Comparison of ENCODE assay signal across 8 cellular contexts in genomic region chr11:9574806-9575530, GRCh38. TPM values are rescaled to one million over a fixed set of nuclear protein-coding genes. Genes with fewer than 3 reads are reported as not detected.
DNase-seq lines count a peak whose midpoint lies in the region; ATAC-seq and TF ChIP-seq lines count a peak whose summit lies in the region.

No MANE protein-coding gene starts in this region.

- H3K27me3 ChIP-seq in MM.1S (replicated peaks; ENCODE audit: insufficient read depth, low read length) (no peaks in the 10 kb centered on the region), duodenal mucosa (ENCODE audit: control insufficient read depth in 1 of 2, insufficient read depth in 2 of 2, low read length in 2 of 2) (no peaks in the 10 kb centered on the region), lower lobe of right lung (ENCODE audit: low read depth) (no peaks in the 10 kb centered on the region), tibial nerve (no peaks in the 10 kb centered on the region)

- TF ChIP-seq POLR2A in tibial nerve (IDR thresholded peaks at IDR 0.05) = peak in 1 of 2 donors; percentile 47

- H4K20me1 ChIP-seq in MM.1S (ENCODE audit: insufficient read depth, low read length) = peaks cover 8% of the 10 kb centered on the region; the same call in 1 of the 2 replicates

- H3K4me2 ChIP-seq in MM.1S (ENCODE audit: low read depth, low read length) = peak overlapping the region; percentile 85

- peak overlapping the region; percentile 22 for H2AFZ ChIP-seq in MM.1S (ENCODE audit: low read length)

- TF ChIP-seq CTCF in MM.1S (IDR thresholded peaks at IDR 0.05; ENCODE audit: low read length) (no peak), lower lobe of right lung (IDR thresholded peaks at IDR 0.05) (no peak), tibial nerve (IDR thresholded peaks at IDR 0.05) (no peak)

- H3K4me1 ChIP-seq in MM.1S (ENCODE audit: low read length) (peaks cover 27% of the 10 kb centered on the region), duodenal mucosa (ENCODE audit: control insufficient read depth in 1 of 2, insufficient read depth in 2 of 2, low read length in 2 of 2) (peaks cover 21 to 24% of the 10 kb centered on the region in 2 donors), lower lobe of right lung (peaks cover 30% of the 10 kb centered on the region), tibial nerve (peaks cover 0 to 47% (median 19%) of the 10 kb centered on the region in 4 donors)

- H3K27ac ChIP-seq in MM.1S (ENCODE audit: low read length) (peak overlapping the region; percentile 51; the same call in 1 of the 2 replicates), duodenal mucosa (ENCODE audit: low read depth, low read length) (peak overlapping the region; percentile 78), lower lobe of right lung (peak overlapping the region; percentile 97), tibial nerve (peak overlapping the region; percentile 63 to 96 (median 94))

- H3K9ac ChIP-seq in MM.1S (ENCODE audit: low read length) (peak overlapping the region; percentile 79), duodenal mucosa (ENCODE audit: low read depth in 1 of 2, low read length in 2 of 2) (peak overlapping the region; percentile 85 to 99)

- H3K4me3 ChIP-seq in MM.1S (ENCODE audit: low read length) = peak overlapping the region; percentile 81
- peak overlapping the region; percentile 71 to 83 for H3K4me3 ChIP-seq in duodenal mucosa (ENCODE audit: low read depth in 1 of 2, low read length in 2 of 2)
- peak overlapping the region; percentile 81 for H3K4me3 ChIP-seq in lower lobe of right lung
- H3K4me3 ChIP-seq in tibial nerve = peak overlapping the region; percentile 53 to 95 (median 64)

- no peaks in the 10 kb centered on the region for H3K9me2 ChIP-seq in MM.1S (replicated peaks; ENCODE audit: insufficient read depth, low read length)

- peak in 1 of 2 donors; percentile 81 for TF ChIP-seq EP300 in tibial nerve (IDR thresholded peaks at IDR 0.05)

- WGBS in tibial nerve, 2 donors = 1 to 3% methylated on average over 33 to 34 of the region's 34 CpGs

- intact Hi-C loops in lower lobe of right lung (cut with DNase I) = no loop called here

- H3K36me3 ChIP-seq in MM.1S (replicated peaks; ENCODE audit: insufficient read depth, low read length) (peaks cover 11% of the 10 kb centered on the region; the same call in 1 of the 2 replicates), duodenal mucosa (ENCODE audit: control insufficient read depth in 1 of 2, insufficient read depth in 2 of 2, low read length in 2 of 2) (peaks cover 0 to 6% of the 10 kb centered on the region in 2 donors), lower lobe of right lung (no peaks in the 10 kb centered on the region), tibial nerve (no peaks in the 10 kb centered on the region)

- peaks cover 36% of the 10 kb centered on the region for H3F3A ChIP-seq in MM.1S (ENCODE audit: insufficient read depth, low read length)

- H3K9me3 ChIP-seq in MM.1S (replicated peaks; ENCODE audit: insufficient read depth, low read length) (no peaks in the 10 kb centered on the region), duodenal mucosa (ENCODE audit: control insufficient read depth in 1 of 2, low read length in 2 of 2) (no peaks in the 10 kb centered on the region), lower lobe of right lung (no peaks in the 10 kb centered on the region), tibial nerve (no peaks in the 10 kb centered on the region)

- peak; percentile 25 for DNase-seq in NK-92 treated with Interleukin-12 subunit alpha and Interleukin-12 subunit beta, amount 100 ng/mL, for 24 hours (lab: John Stamatoyannopoulos, UW)
- DNase-seq in NK-92 (lab: John Stamatoyannopoulos, UW; ENCODE audit: unreplicated experiment) (no peak), MM.1S (peak; percentile 43), T-helper 1 cell (peak in 3 of 5 donors; percentile 6 to 26 (median 8)), lower lobe of right lung (no peak), tibial nerve (ENCODE audit: low spot score in 2 of 2) (peak; percentile 20 to 62), cerebellar nuclear complex (lab: John Stamatoyannopoulos, UW) (no peak)

- peak; percentile 24 to 52 for ATAC-seq in lower lobe of right lung

- H3K79me2 ChIP-seq in MM.1S (ENCODE audit: low read length) = peaks cover 59% of the 10 kb centered on the region

RNA-seq across cellular contexts. Expression of gene WEE1, which starts 1.5 kb away (rescaled TPM):
- 12.4 TPM for total RNA-seq in lower lobe of right lung
- total RNA-seq in tibial nerve = 10 to 100 TPM; 19.2 to 32.4 (median 22.2) TPM

Comparison
In these comparisons a context has a peak if more than half of its experiments do, and no peak if none do; other contexts are left out.
1. DNase-seq: peak in NK-92 treated with Interleukin-12 subunit alpha and Interleukin-12 subunit beta, amount 100 ng/mL, for 24 hours (single experiment), MM.1S (single experiment), T-helper 1 cell (3 of 5) and tibial nerve (2 of 2); none in NK-92 (single experiment), lower lobe of right lung (single experiment) and cerebellar nuclear complex (0 of 2).
2. Peak in every context shown above with its lines, with median percentiles within 50 percentile points of each other: H3K27ac ChIP-seq and H3K4me3 ChIP-seq.